In the genomic region with DNA sequence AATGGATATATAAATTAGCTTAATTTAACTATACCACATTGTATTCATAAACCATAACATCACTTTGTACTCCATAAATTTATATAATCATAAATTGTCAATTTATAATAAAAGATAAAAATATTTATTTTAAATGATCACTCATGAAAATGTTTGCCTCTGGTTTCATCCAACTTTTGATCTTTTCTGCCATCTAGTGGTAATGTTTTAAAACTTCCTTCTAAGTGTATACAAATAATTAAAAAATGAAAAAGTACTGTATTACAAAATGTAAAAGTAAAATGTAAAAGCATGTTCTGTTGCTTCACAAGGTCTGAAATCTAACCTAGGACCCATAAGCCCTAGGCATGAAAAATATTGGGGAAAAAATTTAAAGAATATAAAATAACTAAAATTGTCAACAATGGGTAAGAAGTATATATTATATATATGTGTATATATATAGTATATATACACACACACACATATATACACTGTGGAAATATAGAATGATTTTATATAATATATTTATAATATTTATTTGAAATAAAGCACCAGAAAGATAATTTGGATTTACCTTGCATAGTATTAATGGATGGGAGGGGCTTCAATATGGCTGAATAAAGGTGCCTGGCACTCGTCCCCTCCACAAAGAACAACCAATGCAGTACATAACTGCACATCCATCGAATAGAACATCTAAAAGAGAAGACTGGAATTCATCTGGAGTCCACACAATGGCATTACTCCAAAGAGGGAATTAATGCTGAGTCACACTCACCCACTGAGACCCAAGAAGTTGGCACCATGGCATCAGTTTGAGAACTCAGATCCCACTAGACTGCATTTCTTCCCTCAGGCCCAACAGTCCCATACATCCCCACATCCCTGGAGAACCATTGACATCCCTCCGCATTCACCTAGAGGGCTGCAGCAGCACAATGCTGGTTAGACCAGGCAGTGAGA, we compare ENCODE assay signal across 9 cellular contexts. TPM values are rescaled to one million over a fixed set of nuclear protein-coding genes. Genes with fewer than 3 reads are reported as not detected.
DNase-seq lines count a peak whose midpoint lies in the region; ATAC-seq and TF ChIP-seq lines count a peak whose summit lies in the region.
"Had no signal": no experiment of that assay in that cellular context is flagged by ENCODE, and none has a peak within 500 bp of the region (broad histone marks: within the 10 kb centered on the region; RNA-seq: fewer than 3 reads in every experiment).

No MANE protein-coding gene starts in this region.

- H3K4me1 Mint-ChIP-seq in chondrocyte (ENCODE audit: low read depth), result peaks cover 18% of the 10 kb centered on the region
- peaks cover 6% of the 10 kb centered on the region for H3K4me1 Mint-ChIP-seq in nephron progenitor cell

- no peak for ATAC-seq in GM19023 (IDR thresholded peaks at IDR 0.05; ENCODE audit: unreplicated experiment)
- no peak for ATAC-seq in HG02588 (IDR thresholded peaks at IDR 0.05; ENCODE audit: unreplicated experiment)

- peak; percentile 95 for TF ChIP-seq CTCF in chondrocyte (IDR thresholded peaks at IDR 0.05)
- TF ChIP-seq CTCF in nephron progenitor cell (IDR thresholded peaks at IDR 0.05), result peak; percentile 58

- peaks cover 20% of the 10 kb centered on the region for H3K27me3 Mint-ChIP-seq in chondrocyte (ENCODE audit: low read depth)
- no peaks in the 10 kb centered on the region for H3K27me3 Mint-ChIP-seq in nephron progenitor cell (ENCODE audit: low read depth, poor library complexity)

- no peak overlapping the region for H3K4me3 Mint-ChIP-seq in chondrocyte (ENCODE audit: unreplicated experiment)
- H3K4me3 Mint-ChIP-seq in nephron progenitor cell, result no peak overlapping the region
- H3K4me3 Mint-ChIP-seq: activated naive CD8-positive, alpha-beta T cell treated with anti-CD3 and anti-CD28 coated beads, Interleukin-2, amount 10 ng/mL, durations not matched to agents 7 days and 5 days had no signal

- H3K36me3 Mint-ChIP-seq in chondrocyte (ENCODE audit: low read depth) (peaks cover 8% of the 10 kb centered on the region), nephron progenitor cell (ENCODE audit: low read depth) (no peaks in the 10 kb centered on the region)
- H3K36me3 Mint-ChIP-seq: activated naive CD8-positive, alpha-beta T cell treated with anti-CD3 and anti-CD28 coated beads, Interleukin-2, amount 10 ng/mL, durations not matched to agents 7 days and 5 days had no signal

- no peak overlapping the region for H3K27ac Mint-ChIP-seq in chondrocyte (ENCODE audit: unreplicated experiment)
- H3K27ac Mint-ChIP-seq in nephron progenitor cell, result no peak overlapping the region
- H3K27ac Mint-ChIP-seq: activated naive CD8-positive, alpha-beta T cell treated with anti-CD3 and anti-CD28 coated beads, Interleukin-2, amount 10 ng/mL, durations not matched to agents 7 days and 5 days had no signal

- DNase-seq in AG20443 (ENCODE audit: low spot score), result peak; percentile 16
- peak; percentile 54 for DNase-seq in H4 (ENCODE audit: low spot score)
- peak; percentile 4 for DNase-seq in NCI-H446 treated with DMSO at 0.1 percent for 48 hours (lab: John Stamatoyannopoulos, UW)
- no peak for DNase-seq in chondrocyte (ENCODE audit: low spot score)
- DNase-seq in nephron progenitor cell, result no peak
- no peak for DNase-seq in HPDE6-E6E7 (ENCODE audit: extremely low spot score)
- DNase-seq: activated naive CD8-positive, alpha-beta T cell treated with anti-CD3 and anti-CD28 coated beads, Interleukin-2, amount 10 ng/mL, durations not matched to agents 7 days and 5 days had no signal

- H3K9me3 Mint-ChIP-seq in chondrocyte (ENCODE audit: low read depth), result peaks cover 24% of the 10 kb centered on the region
- H3K9me3 Mint-ChIP-seq in nephron progenitor cell, result peaks cover 33% of the 10 kb centered on the region
- H3K9me3 Mint-ChIP-seq: activated naive CD8-positive, alpha-beta T cell treated with anti-CD3 and anti-CD28 coated beads, Interleukin-2, amount 10 ng/mL, durations not matched to agents 7 days and 5 days had no signal

RNA-seq across cellular contexts. Expression of a gene that starts 32.5 kb away (rescaled TPM):
- total RNA-seq in H4 (2014; rRNA removed; shearing (Covaris generic)), result 659 and 754 TPM in 2 replicates
- total RNA-seq in chondrocyte, result 294 to 376 TPM (median 369 TPM) in 3 replicates

Comparison
In these comparisons a context has a peak if more than half of its experiments do, and no peak if none do; other contexts are left out.
1. DNase-seq: peak in AG20443 (single experiment), H4 (single experiment) and NCI-H446 treated with DMSO at 0.1 percent for 48 hours (single experiment); none in chondrocyte (single experiment), nephron progenitor cell (single experiment) and HPDE6-E6E7 (single experiment).